In the genomic region with DNA sequence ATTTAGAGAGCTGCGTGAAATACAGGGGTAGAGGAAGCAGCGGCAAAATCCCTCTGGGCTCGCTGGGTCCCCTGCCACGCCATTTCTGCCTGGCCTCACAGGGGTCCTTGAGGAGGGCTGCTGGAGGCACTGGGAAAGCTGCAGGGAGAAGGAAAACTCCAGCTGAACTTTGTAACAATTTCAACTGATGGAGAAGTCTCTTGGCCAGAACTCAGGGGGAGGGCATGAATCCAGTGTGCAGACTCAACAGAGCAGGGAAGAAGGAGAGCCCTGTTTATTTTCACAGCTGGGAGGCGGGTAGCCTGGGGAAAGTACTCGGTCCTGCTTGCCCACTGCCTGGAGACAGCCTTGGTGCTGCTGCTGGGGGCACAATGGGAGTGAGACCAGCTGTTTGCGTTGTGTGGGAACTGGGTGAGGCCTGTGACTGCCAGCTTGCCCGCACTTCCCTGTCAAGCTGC, we compare ENCODE assay signal across 10 cellular contexts.
A peak's percentile ranks its signal among the peaks of the same experiment; 100 is the strongest.
DNase-seq lines count a peak whose midpoint lies in the region; ATAC-seq and TF ChIP-seq lines count a peak whose summit lies in the region.
"Had no signal": no experiment of that assay in that cellular context is flagged by ENCODE, and none has a peak within 500 bp of the region (broad histone marks: within the 10 kb centered on the region; RNA-seq: fewer than 3 reads in every experiment).

No MANE protein-coding gene starts in this region.

- no peaks in the 10 kb centered on the region for H4K20me1 ChIP-seq in IMR-90 (ENCODE audit: insufficient read depth, low read length)

- TF ChIP-seq RAD21 in IMR-90 (IDR thresholded peaks at IDR 0.05; ENCODE audit: low read length), result no peak

- peak overlapping the region; percentile 73 for H3K9ac ChIP-seq in IMR-90 (ENCODE audit: low read depth, low read length)

- H3K56ac ChIP-seq in IMR-90 (ENCODE audit: extremely low read depth, insufficient read depth, low read length), result no peak overlapping the region; the same call in 1 of the 2 replicates

- H3K27ac ChIP-seq in IMR-90 (ENCODE audit: insufficient read depth, low read length), result peak overlapping the region; percentile 89

- ATAC-seq in IMR-90 (ENCODE audit: low read depth) (peak; percentile 90), HG03565 (IDR thresholded peaks at IDR 0.05; ENCODE audit: unreplicated experiment) (no peak)
- ATAC-seq in stimulated activated effector memory CD8-positive, alpha-beta T cell treated with anti-CD3 and anti-CD28 coated beads, Interleukin-12 subunit alpha, Interleukin-12 subunit beta, amount 100 ng/mL, for 72 hours, result peak; percentile 28

- H3K27me3 Mint-ChIP-seq in endothelial cell (ENCODE audit: unreplicated experiment), result peaks cover 4% of the 10 kb centered on the region

- peak; percentile 70 for DNase-seq in IMR-90
- peak; percentile 16 for DNase-seq in astrocyte of the hippocampus (ENCODE audit: low read depth, low spot score)
- peak in 26 of 51 donors; percentile 3 to 71 (median 40) for DNase-seq in hypothalamus (lab: John Stamatoyannopoulos, UW)
- DNase-seq in stimulated activated effector memory CD8-positive, alpha-beta T cell treated with anti-CD3 and anti-CD28 coated beads, Interleukin-12 subunit alpha, Interleukin-12 subunit beta, amount 100 ng/mL, for 72 hours (ENCODE audit: low spot score in 2 of 2), result no peak
- DNase-seq in NCI-H226, result no peak
- DNase-seq in endothelial cell (ENCODE audit: low spot score), result no peak
- DNase-seq in NCI-H1092 treated with DMSO at 0.1 percent for 48 hours (lab: John Stamatoyannopoulos, UW), result no peak
- DNase-seq: activated B cell treated with CpG ODN at 0.5 μM for 24 hours; stimulated activated naive CD4-positive, alpha-beta T cell treated with Interleukin-2 at 50 U/mL for 16 hours had no signal

- H4K5ac ChIP-seq in IMR-90 (ENCODE audit: low read depth, low read length), result peak overlapping the region; percentile 44

- H3K36me3 ChIP-seq in IMR-90 (ENCODE audit: control insufficient read depth, insufficient read depth, low read length), result no peaks in the 10 kb centered on the region

- H3K27me3 ChIP-seq in IMR-90 (ENCODE audit: control insufficient read depth, insufficient read depth, low read length), result no peaks in the 10 kb centered on the region

- peak overlapping the region; percentile 39 for H3K18ac ChIP-seq in IMR-90 (ENCODE audit: low read depth, low read length)

- H2AFZ ChIP-seq in IMR-90 (replicated peaks; ENCODE audit: low read length, poor library complexity), result peak overlapping the region; percentile 52

- CTCF ChIA-PET in IMR-90 (lab: Yijun Ruan, JAX), result interaction anchor here (0.9 kb wide), 1 partner anchor 17 kb away, joined by 3 read pairs; no protein-coding TSS in a partner anchor

- no peak overlapping the region for H3K23ac ChIP-seq in IMR-90 (ENCODE audit: low read depth, low read length)

- H3K9me3 Mint-ChIP-seq in stimulated activated effector memory CD8-positive, alpha-beta T cell treated with anti-CD3 and anti-CD28 coated beads, Interleukin-12 subunit alpha, Interleukin-12 subunit beta, amount 100 ng/mL, for 72 hours, result no peaks in the 10 kb centered on the region
- H3K9me3 Mint-ChIP-seq in endothelial cell (ENCODE audit: unreplicated experiment), result peaks cover 4% of the 10 kb centered on the region
- H3K9me3 Mint-ChIP-seq: activated B cell treated with CpG ODN at 0.5 μM for 24 hours had no signal

- H3K4me1 ChIP-seq in IMR-90 (ENCODE audit: control insufficient read depth, insufficient read depth, low read length), result peaks cover 9% of the 10 kb centered on the region

- no peaks in the 10 kb centered on the region for H3K9me3 ChIP-seq in IMR-90 (ENCODE audit: control insufficient read depth, insufficient read depth, low read length)

- TF ChIP-seq POLR2A in IMR-90 (IDR thresholded peaks at IDR 0.05; ENCODE audit: low read depth, low read length), result no peak

- H3K4me3 ChIP-seq in IMR-90 (ENCODE audit: insufficient read depth, low read depth, low read length), result peak overlapping the region; percentile 53

- dilution Hi-C loops in IMR-90 (cut with HindIII; ENCODE audit: low sequenced_read_pairs, unreplicated experiment), result no loop called here

- H3K4me1 Mint-ChIP-seq in stimulated activated effector memory CD8-positive, alpha-beta T cell treated with anti-CD3 and anti-CD28 coated beads, Interleukin-12 subunit alpha, Interleukin-12 subunit beta, amount 100 ng/mL, for 72 hours, result no peaks in the 10 kb centered on the region
- peaks cover 29% of the 10 kb centered on the region for H3K4me1 Mint-ChIP-seq in endothelial cell (ENCODE audit: unreplicated experiment)
- H3K4me1 Mint-ChIP-seq: activated B cell treated with CpG ODN at 0.5 μM for 24 hours had no signal

- H2AK9ac ChIP-seq in IMR-90 (replicated peaks; ENCODE audit: low read depth, low read length, poor library complexity), result no peak overlapping the region

- TF ChIP-seq CTCF in IMR-90 (conservative IDR thresholded peaks at IDR 0.05; ENCODE audit: low read depth, low read length) (no peak), endothelial cell (IDR thresholded peaks at IDR 0.05; ENCODE audit: unreplicated experiment) (no peak)

- H3K4ac ChIP-seq in IMR-90 (ENCODE audit: low read depth, low read length), result peak overlapping the region; percentile 57

- H2BK15ac ChIP-seq in IMR-90 (ENCODE audit: low read depth, low read length), result no peak overlapping the region

- peak overlapping the region; percentile 71 for H3K4me2 ChIP-seq in IMR-90 (ENCODE audit: low read depth, low read length)

- WGBS in IMR-90 (ENCODE audit: extremely low coverage in 2 of 2, insufficient read length in 1 of 2), 2 experiments, result 0% methylated on average over 1 of the region's 8 CpGs; no CpG with 5 or more reads in 1 of the 2 experiments

- peak overlapping the region; percentile 57 for H2BK120ac ChIP-seq in IMR-90 (ENCODE audit: low read depth, low read length)

- in situ Hi-C loops in IMR-90 (cut with MboI; ENCODE audit: low sequenced_read_pairs), result no loop called here

- no peaks in the 10 kb centered on the region for H3K36me3 Mint-ChIP-seq in stimulated activated effector memory CD8-positive, alpha-beta T cell treated with anti-CD3 and anti-CD28 coated beads, Interleukin-12 subunit alpha, Interleukin-12 subunit beta, amount 100 ng/mL, for 72 hours
- no peaks in the 10 kb centered on the region for H3K36me3 Mint-ChIP-seq in endothelial cell (ENCODE audit: low read depth, unreplicated experiment)

- H4K91ac ChIP-seq in IMR-90 (ENCODE audit: insufficient read depth, low read depth, low read length), result peak overlapping the region; percentile 23; the same call in 1 of the 2 replicates

- POLR2A ChIA-PET in IMR-90 (lab: Charles Lee; ENCODE audit: unreplicated experiment), result no interaction called here

- BruUV-seq in IMR-90 (replicated peaks; lab: Mats Ljungman, UMichigan), result no TSS peak

- H2BK20ac ChIP-seq in IMR-90 (ENCODE audit: low read depth, low read length), result no peak overlapping the region

- H2BK5ac ChIP-seq in IMR-90 (ENCODE audit: low read depth, low read length, poor library complexity, severe bottlenecking), result peak overlapping the region; percentile 48

- peak overlapping the region; percentile 56 to 77; a peak in 3 of 4 replicates for H4K8ac ChIP-seq in IMR-90 (ENCODE audit: low read depth in 2 of 2, low read length in 2 of 2)

- no peak overlapping the region for H2AK5ac ChIP-seq in IMR-90 (ENCODE audit: low read depth, low read length)

- intact Hi-C loops in IMR-90 (cut with micrococcal nuclease), result no loop called here

- H3K4me3 Mint-ChIP-seq in stimulated activated effector memory CD8-positive, alpha-beta T cell treated with anti-CD3 and anti-CD28 coated beads, Interleukin-12 subunit alpha, Interleukin-12 subunit beta, amount 100 ng/mL, for 72 hours, result no peak overlapping the region
- no peak overlapping the region for H3K4me3 Mint-ChIP-seq in endothelial cell (ENCODE audit: unreplicated experiment)
- H3K4me3 Mint-ChIP-seq: activated B cell treated with CpG ODN at 0.5 μM for 24 hours had no signal

- H3K27ac Mint-ChIP-seq in stimulated activated effector memory CD8-positive, alpha-beta T cell treated with anti-CD3 and anti-CD28 coated beads, Interleukin-12 subunit alpha, Interleukin-12 subunit beta, amount 100 ng/mL, for 72 hours, result no peak overlapping the region
- H3K27ac Mint-ChIP-seq in endothelial cell (ENCODE audit: unreplicated experiment), result no peak overlapping the region
- H3K27ac Mint-ChIP-seq: activated B cell treated with CpG ODN at 0.5 μM for 24 hours had no signal

- H3K9me1 ChIP-seq in IMR-90 (ENCODE audit: insufficient read depth, low read length), result no peaks in the 10 kb centered on the region

- no peaks in the 10 kb centered on the region for H3K79me1 ChIP-seq in IMR-90 (ENCODE audit: low read depth in 1 of 2, low read length in 2 of 2)

- H3K14ac ChIP-seq in IMR-90 (replicated peaks; ENCODE audit: low read depth, low read length), result 0 out of 2 replicates have a peak overlapping the region, but pooled peaks have one; percentile 1

TF ChIP-seq in IMR-90, 13 proteins besides CTCF, POLR2A, EP300 and RAD21:
- TF ChIP-seq, protein P1, sequence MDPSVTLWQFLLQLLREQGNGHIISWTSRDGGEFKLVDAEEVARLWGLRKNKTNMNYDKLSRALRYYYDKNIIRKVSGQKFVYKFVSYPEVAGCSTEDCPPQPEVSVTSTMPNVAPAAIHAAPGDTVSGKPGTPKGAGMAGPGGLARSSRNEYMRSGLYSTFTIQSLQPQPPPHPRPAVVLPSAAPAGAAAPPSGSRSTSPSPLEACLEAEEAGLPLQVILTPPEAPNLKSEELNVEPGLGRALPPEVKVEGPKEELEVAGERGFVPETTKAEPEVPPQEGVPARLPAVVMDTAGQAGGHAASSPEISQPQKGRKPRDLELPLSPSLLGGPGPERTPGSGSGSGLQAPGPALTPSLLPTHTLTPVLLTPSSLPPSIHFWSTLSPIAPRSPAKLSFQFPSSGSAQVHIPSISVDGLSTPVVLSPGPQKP (IDR thresholded peaks at IDR 0.05; ENCODE audit: borderline replicate concordance, low read depth, low read length), result no peak
- TF ChIP-seq CEBPB (IDR thresholded peaks at IDR 0.05; ENCODE audit: low read depth, low read length), result no peak
- TF ChIP-seq RFX5 (IDR thresholded peaks at IDR 0.05; ENCODE audit: low read depth, low read length), result no peak
- peak; percentile 57; the same call in 1 of the 2 replicates for TF ChIP-seq MAZ (IDR thresholded peaks at IDR 0.05; ENCODE audit: borderline replicate concordance, low read depth, low read length)

Comparison
In these comparisons a context has a peak if more than half of its experiments do, and no peak if none do; other contexts are left out.
1. DNase-seq: peak in IMR-90 (single experiment), astrocyte of the hippocampus (single experiment) and hypothalamus (26 of 51); none in stimulated activated effector memory CD8-positive, alpha-beta T cell treated with anti-CD3 and anti-CD28 coated beads, Interleukin-12 subunit alpha, Interleukin-12 subunit beta, amount 100 ng/mL, for 72 hours (0 of 2), NCI-H226 (single experiment), endothelial cell (single experiment) and NCI-H1092 treated with DMSO at 0.1 percent for 48 hours (single experiment).